Comparison of ENCODE assay signal across 30 cellular contexts in genomic region chr2:28148566-28148965, GRCh38.
"Had no signal": no experiment of that assay in that cellular context is flagged by ENCODE, and none has a peak within 500 bp of the region (broad histone marks: within the 10 kb centered on the region; RNA-seq: fewer than 3 reads in every experiment).

No MANE protein-coding gene starts in this region.

- H3K4me3 Mint-ChIP-seq: naive B cell; naive thymus-derived CD8-positive, alpha-beta T cell; natural killer cell treated with Interleukin-12 subunit alpha and Interleukin-12 subunit beta and Interleukin-15 and Interleukin-18, amount 100 ng/mL, for 72 hours; nephron progenitor cell; neural crest cell; stimulated activated memory B cell treated with anti-CD40 and anti-IgM and Interleukin-4, amounts not matched to agents 10 μg/mL and 1 μg/mL and 100 μg/mL, for 72 hours; stimulated activated naive CD8-positive, alpha-beta T cell treated with anti-CD3 and anti-CD28 coated beads, Interleukin-15, amount 100 ng/mL, for 72 hours had no signal

- H3K36me3 ChIP-seq: neutrophil, suprapubic skin, thoracic aorta, thyroid gland, upper lobe of left lung, uterus had no signal

- H3K27ac ChIP-seq: neutrophil, parathyroid adenoma, skin epidermis, spleen, suprapubic skin, thoracic aorta, thyroid gland, tibial nerve, upper lobe of left lung, uterus had no signal

- H3K27me3 Mint-ChIP-seq: naive B cell; naive thymus-derived CD8-positive, alpha-beta T cell; natural killer cell treated with Interleukin-12 subunit alpha and Interleukin-12 subunit beta and Interleukin-15 and Interleukin-18, amount 100 ng/mL, for 72 hours; progenitor cell of endocrine pancreas; stimulated activated memory B cell treated with anti-CD40 and anti-IgM and Interleukin-4, amounts not matched to agents 10 μg/mL and 1 μg/mL and 100 μg/mL, for 72 hours; stimulated activated naive CD8-positive, alpha-beta T cell treated with anti-CD3 and anti-CD28 coated beads, Interleukin-15, amount 100 ng/mL, for 72 hours had no signal

- H3K4me1 ChIP-seq: parathyroid adenoma, spleen, thyroid gland, tibial nerve, uterus had no signal

- H3K4me3 ChIP-seq: skin epidermis, smooth muscle cell, spleen, suprapubic skin, thoracic aorta, thyroid gland, tibial nerve, upper lobe of left lung, uterus had no signal

- H3K9me3 ChIP-seq: neutrophil, spleen, suprapubic skin, thoracic aorta, thyroid gland, tibial nerve, upper lobe of left lung, uterus had no signal

- H3K9me3 Mint-ChIP-seq: natural killer cell treated with Interleukin-12 subunit alpha and Interleukin-12 subunit beta and Interleukin-15 and Interleukin-18, amount 100 ng/mL, for 72 hours; stimulated activated memory B cell treated with anti-CD40 and anti-IgM and Interleukin-4, amounts not matched to agents 10 μg/mL and 1 μg/mL and 100 μg/mL, for 72 hours; stimulated activated naive CD8-positive, alpha-beta T cell treated with anti-CD3 and anti-CD28 coated beads, Interleukin-15, amount 100 ng/mL, for 72 hours had no signal

- ATAC-seq: naive thymus-derived CD8-positive, alpha-beta T cell; natural killer cell treated with Interleukin-12 subunit alpha and Interleukin-12 subunit beta and Interleukin-15 and Interleukin-18, amount 100 ng/mL, for 72 hours; right cardiac atrium; sciatic nerve; stimulated activated memory B cell treated with anti-CD40 and anti-IgM and Interleukin-4, amounts not matched to agents 10 μg/mL and 1 μg/mL and 100 μg/mL, for 72 hours; stimulated activated naive CD8-positive, alpha-beta T cell treated with anti-CD3 and anti-CD28 coated beads, Interleukin-15, amount 100 ng/mL, for 72 hours; stimulated activated naive CD8-positive, alpha-beta T cell treated with anti-CD3 and anti-CD28 coated beads, Interleukin-15, Interleukin-2, amounts not matched to agents 100 U/mL and 50 U/mL, for 24 hours had no signal

- DNase-seq: naive B cell; naive thymus-derived CD8-positive, alpha-beta T cell; nephron progenitor cell; right cardiac atrium; spleen; stimulated activated CD4-positive, alpha-beta T cell treated with anti-CD3 and anti-CD28 coated beads, Interleukin-12 subunit alpha, Interleukin-12 subunit beta, amount 100 ng/mL, for 4 hours; stimulated activated CD4-positive, alpha-beta T cell treated with anti-CD3 and anti-CD28 coated beads, Interleukin-1b, Interleukin-23, amount 100 ng/mL, for 48 hours; stimulated activated CD4-positive, alpha-beta T cell treated with anti-CD3 and anti-CD28 coated beads, Interleukin-4, amount 100 ng/mL, for 1 hour; stimulated activated CD4-positive, alpha-beta T cell treated with anti-CD3 and anti-CD28 coated beads, Interleukin-4, amount 100 ng/mL, for 4 hours; stimulated activated CD8-positive, alpha-beta memory T cell treated with anti-CD3 and anti-CD28 coated beads, Interleukin-4, amount 100 ng/mL, for 48 hours; stimulated activated naive CD4-positive, alpha-beta T cell; stimulated activated naive CD8-positive, alpha-beta T cell treated with anti-CD3 and anti-CD28 coated beads, Interleukin-15, amount 100 ng/mL, for 72 hours; stimulated activated naive CD8-positive, alpha-beta T cell treated with anti-CD3 and anti-CD28 coated beads, Interleukin-15, Interleukin-2, amounts not matched to agents 100 U/mL and 50 U/mL, for 24 hours; substantia nigra; thyroid gland; trophoblast cell; upper lobe of left lung; uterus had no signal

- H3K27ac Mint-ChIP-seq: naive thymus-derived CD8-positive, alpha-beta T cell; natural killer cell treated with Interleukin-12 subunit alpha and Interleukin-12 subunit beta and Interleukin-15 and Interleukin-18, amount 100 ng/mL, for 72 hours; nephron progenitor cell; progenitor cell of endocrine pancreas; stimulated activated memory B cell treated with anti-CD40 and anti-IgM and Interleukin-4, amounts not matched to agents 10 μg/mL and 1 μg/mL and 100 μg/mL, for 72 hours; stimulated activated naive CD8-positive, alpha-beta T cell treated with anti-CD3 and anti-CD28 coated beads, Interleukin-15, amount 100 ng/mL, for 72 hours had no signal

- H3K36me3 Mint-ChIP-seq: natural killer cell treated with Interleukin-12 subunit alpha and Interleukin-12 subunit beta and Interleukin-15 and Interleukin-18, amount 100 ng/mL, for 72 hours had no signal

- H3K27me3 ChIP-seq: neutrophil, spleen, suprapubic skin, thyroid gland, tibial nerve, upper lobe of left lung, uterus had no signal

- H3K4me1 Mint-ChIP-seq: naive B cell; naive thymus-derived CD8-positive, alpha-beta T cell; neural crest cell; stimulated activated memory B cell treated with anti-CD40 and anti-IgM and Interleukin-4, amounts not matched to agents 10 μg/mL and 1 μg/mL and 100 μg/mL, for 72 hours; stimulated activated naive CD8-positive, alpha-beta T cell treated with anti-CD3 and anti-CD28 coated beads, Interleukin-15, amount 100 ng/mL, for 72 hours had no signal
